Comparison of ENCODE assay signal across 1 cellular context in the genomic region with DNA sequence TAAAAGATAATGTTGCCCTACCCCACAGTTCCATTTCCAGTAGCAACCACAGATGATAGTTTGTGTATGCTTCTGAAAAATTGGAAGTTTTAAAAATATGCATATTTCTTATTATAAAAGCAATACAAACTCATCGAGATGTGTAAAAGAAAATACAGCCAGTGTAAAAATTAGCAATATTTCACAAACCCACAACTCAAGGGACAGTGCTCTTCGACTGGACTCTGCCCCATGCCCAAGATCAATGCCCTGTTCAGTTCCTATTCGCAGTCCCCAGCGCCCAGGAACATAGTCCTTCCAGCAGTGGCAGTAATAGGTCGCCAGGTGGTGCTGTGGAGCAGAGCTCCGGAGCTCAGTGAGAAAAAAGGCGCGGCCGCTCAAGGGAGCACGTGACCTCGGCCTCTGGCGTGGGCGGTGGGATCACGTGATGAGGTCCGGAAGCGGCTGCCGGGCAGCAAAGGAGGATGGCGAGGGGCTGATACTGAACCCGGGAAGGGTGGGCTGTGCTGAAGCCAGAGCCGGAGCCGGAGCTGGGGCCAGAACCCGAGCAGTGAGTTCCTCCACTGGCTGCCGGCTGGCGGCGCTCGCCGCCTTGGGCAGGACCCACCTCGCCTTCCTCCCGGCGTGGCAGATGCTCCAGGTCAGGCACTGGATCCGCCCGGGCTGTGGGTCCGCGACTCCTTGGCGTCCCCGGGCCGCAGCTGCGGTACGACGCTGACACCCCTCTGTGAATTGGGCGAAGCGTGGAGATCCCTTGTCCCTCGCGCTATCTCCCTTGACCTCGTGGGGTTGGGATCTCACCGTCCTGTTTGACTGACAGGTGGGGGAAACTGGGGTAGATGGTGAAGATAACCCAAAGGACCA.
A peak's percentile ranks its signal among the peaks of the same experiment; 100 is the strongest.
TF ChIP-seq lines count a peak whose summit lies in the region.

A gene (plus strand): TSS at position 430 of the 864 bp plus-strand sequence. CDS start 11,190 bp downstream, outside the sequence.

TF ChIP-seq in HepG2, 621 proteins besides CTCF, POLR2A, EP300 and RAD21 (continued from another document and continues in another):
- peak; percentile 55; the same call in 1 of the 2 replicates for TF ChIP-seq ZBTB7B (CRISPR knock-in tag; IDR thresholded peaks at IDR 0.05)
- 0 out of 2 replicates have a peak, but pooled peaks have one; percentile 63 for TF ChIP-seq MZF1 (CRISPR knock-in tag; IDR thresholded peaks at IDR 0.05; ENCODE audit: borderline replicate concordance)
- TF ChIP-seq YEATS4 (CRISPR knock-in tag; IDR thresholded peaks at IDR 0.05; ENCODE audit: borderline replicate concordance) = peak; percentile 68; the same call in 1 of the 2 replicates
- TF ChIP-seq, protein P1, sequence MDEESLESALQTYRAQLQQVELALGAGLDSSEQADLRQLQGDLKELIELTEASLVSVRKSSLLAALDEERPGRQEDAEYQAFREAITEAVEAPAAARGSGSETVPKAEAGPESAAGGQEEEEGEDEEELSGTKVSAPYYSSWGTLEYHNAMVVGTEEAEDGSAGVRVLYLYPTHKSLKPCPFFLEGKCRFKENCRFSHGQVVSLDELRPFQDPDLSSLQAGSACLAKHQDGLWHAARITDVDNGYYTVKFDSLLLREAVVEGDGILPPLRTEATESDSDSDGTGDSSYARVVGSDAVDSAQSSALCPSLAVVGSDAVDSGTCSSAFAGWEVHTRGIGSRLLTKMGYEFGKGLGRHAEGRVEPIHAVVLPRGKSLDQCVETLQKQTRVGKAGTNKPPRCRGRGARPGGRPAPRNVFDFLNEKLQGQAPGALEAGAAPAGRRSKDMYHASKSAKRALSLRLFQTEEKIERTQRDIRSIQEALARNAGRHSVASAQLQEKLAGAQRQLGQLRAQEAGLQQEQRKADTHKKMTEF (CRISPR knock-in tag; IDR thresholded peaks at IDR 0.05) = peak; percentile 94
- TF ChIP-seq, protein P2, sequence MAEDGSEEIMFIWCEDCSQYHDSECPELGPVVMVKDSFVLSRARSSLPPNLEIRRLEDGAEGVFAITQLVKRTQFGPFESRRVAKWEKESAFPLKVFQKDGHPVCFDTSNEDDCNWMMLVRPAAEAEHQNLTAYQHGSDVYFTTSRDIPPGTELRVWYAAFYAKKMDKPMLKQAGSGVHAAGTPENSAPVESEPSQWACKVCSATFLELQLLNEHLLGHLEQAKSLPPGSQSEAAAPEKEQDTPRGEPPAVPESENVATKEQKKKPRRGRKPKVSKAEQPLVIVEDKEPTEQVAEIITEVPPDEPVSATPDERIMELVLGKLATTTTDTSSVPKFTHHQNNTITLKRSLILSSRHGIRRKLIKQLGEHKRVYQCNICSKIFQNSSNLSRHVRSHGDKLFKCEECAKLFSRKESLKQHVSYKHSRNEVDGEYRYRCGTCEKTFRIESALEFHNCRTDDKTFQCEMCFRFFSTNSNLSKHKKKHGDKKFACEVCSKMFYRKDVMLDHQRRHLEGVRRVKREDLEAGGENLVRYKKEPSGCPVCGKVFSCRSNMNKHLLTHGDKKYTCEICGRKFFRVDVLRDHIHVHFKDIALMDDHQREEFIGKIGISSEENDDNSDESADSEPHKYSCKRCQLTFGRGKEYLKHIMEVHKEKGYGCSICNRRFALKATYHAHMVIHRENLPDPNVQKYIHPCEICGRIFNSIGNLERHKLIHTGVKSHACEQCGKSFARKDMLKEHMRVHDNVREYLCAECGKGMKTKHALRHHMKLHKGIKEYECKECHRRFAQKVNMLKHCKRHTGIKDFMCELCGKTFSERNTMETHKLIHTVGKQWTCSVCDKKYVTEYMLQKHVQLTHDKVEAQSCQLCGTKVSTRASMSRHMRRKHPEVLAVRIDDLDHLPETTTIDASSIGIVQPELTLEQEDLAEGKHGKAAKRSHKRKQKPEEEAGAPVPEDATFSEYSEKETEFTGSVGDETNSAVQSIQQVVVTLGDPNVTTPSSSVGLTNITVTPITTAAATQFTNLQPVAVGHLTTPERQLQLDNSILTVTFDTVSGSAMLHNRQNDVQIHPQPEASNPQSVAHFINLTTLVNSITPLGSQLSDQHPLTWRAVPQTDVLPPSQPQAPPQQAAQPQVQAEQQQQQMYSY (CRISPR knock-in tag; IDR thresholded peaks at IDR 0.05) = peak; percentile 61; the same call in 1 of the 2 replicates
- no peak for TF ChIP-seq MBD4 (IDR thresholded peaks at IDR 0.05; ENCODE audit: borderline replicate concordance, low read length)
- TF ChIP-seq ZC3H13 (CRISPR knock-in tag; IDR thresholded peaks at IDR 0.05) = no peak; the same call in 1 of the 2 replicates
- TF ChIP-seq ZNF12 (CRISPR knock-in tag; IDR thresholded peaks at IDR 0.05) = no peak
- peak; percentile 91 for TF ChIP-seq ZNF619 (CRISPR knock-in tag; IDR thresholded peaks at IDR 0.05)
- peak; percentile 70; the same call in 1 of the 2 replicates for TF ChIP-seq HDAC1 (CRISPR knock-in tag; IDR thresholded peaks at IDR 0.05)
- TF ChIP-seq, protein P3, sequence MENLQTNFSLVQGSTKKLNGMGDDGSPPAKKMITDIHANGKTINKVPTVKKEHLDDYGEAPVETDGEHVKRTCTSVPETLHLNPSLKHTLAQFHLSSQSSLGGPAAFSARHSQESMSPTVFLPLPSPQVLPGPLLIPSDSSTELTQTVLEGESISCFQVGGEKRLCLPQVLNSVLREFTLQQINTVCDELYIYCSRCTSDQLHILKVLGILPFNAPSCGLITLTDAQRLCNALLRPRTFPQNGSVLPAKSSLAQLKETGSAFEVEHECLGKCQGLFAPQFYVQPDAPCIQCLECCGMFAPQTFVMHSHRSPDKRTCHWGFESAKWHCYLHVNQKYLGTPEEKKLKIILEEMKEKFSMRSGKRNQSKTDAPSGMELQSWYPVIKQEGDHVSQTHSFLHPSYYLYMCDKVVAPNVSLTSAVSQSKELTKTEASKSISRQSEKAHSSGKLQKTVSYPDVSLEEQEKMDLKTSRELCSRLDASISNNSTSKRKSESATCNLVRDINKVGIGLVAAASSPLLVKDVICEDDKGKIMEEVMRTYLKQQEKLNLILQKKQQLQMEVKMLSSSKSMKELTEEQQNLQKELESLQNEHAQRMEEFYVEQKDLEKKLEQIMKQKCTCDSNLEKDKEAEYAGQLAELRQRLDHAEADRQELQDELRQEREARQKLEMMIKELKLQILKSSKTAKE (CRISPR knock-in tag; IDR thresholded peaks at IDR 0.05; ENCODE audit: borderline replicate concordance) = peak; percentile 48; the same call in 1 of the 2 replicates
- no peak; the same call in 1 of the 2 replicates for TF ChIP-seq ZNF557 (CRISPR knock-in tag; IDR thresholded peaks at IDR 0.05)
- TF ChIP-seq TOE1 (CRISPR knock-in tag; IDR thresholded peaks at IDR 0.05) = peak; percentile 36; the same call in 1 of the 2 replicates
- peak; percentile 93 for TF ChIP-seq KAT8 (CRISPR knock-in tag; IDR thresholded peaks at IDR 0.05)
- no peak for TF ChIP-seq MAFK (conservative IDR thresholded peaks at IDR 0.05 in 1 of 2, IDR thresholded peaks at IDR 0.05 in 1 of 2; ENCODE audit: low read length in 2 of 2)
- TF ChIP-seq SRSF9 (IDR thresholded peaks at IDR 0.05; ENCODE audit: borderline replicate concordance, insufficient read depth, low read depth, low read length, poor library complexity, severe bottlenecking) = no peak
- TF ChIP-seq ZNF75D (CRISPR knock-in tag; IDR thresholded peaks at IDR 0.05; ENCODE audit: borderline replicate concordance) = no peak
- peak; percentile 58 for TF ChIP-seq FOXA3 (CRISPR knock-in tag; IDR thresholded peaks at IDR 0.05)
- no peak for TF ChIP-seq KDM1A (CRISPR knock-in tag; IDR thresholded peaks at IDR 0.05)
- TF ChIP-seq RBFOX2 (IDR thresholded peaks at IDR 0.05; ENCODE audit: low read depth, low read length) = peak; percentile 75
- TF ChIP-seq ZNF891 (CRISPR knock-in tag; IDR thresholded peaks at IDR 0.05) = peak; percentile 74; the same call in 1 of the 2 replicates
- peak; percentile 58; the same call in 1 of the 2 replicates for TF ChIP-seq SIN3A (IDR thresholded peaks at IDR 0.05; ENCODE audit: borderline replicate concordance, low read depth, low read length)
- TF ChIP-seq MTA3 (CRISPR knock-in tag; IDR thresholded peaks at IDR 0.05) = no peak
- no peak for TF ChIP-seq ARID2 (CRISPR knock-in tag; IDR thresholded peaks at IDR 0.05; ENCODE audit: borderline replicate concordance)
- no peak for TF ChIP-seq ZNF180 (CRISPR knock-in tag; IDR thresholded peaks at IDR 0.05; ENCODE audit: borderline replicate concordance, low read depth)
- no peak for TF ChIP-seq MED13 (CRISPR knock-in tag; IDR thresholded peaks at IDR 0.05)
- peak; percentile 78 for TF ChIP-seq RXRB (CRISPR knock-in tag; IDR thresholded peaks at IDR 0.05; ENCODE audit: borderline replicate concordance)
- TF ChIP-seq ZNF629 (CRISPR knock-in tag; conservative IDR thresholded peaks at IDR 0.05) = no peak
- TF ChIP-seq KAT7 (CRISPR knock-in tag; IDR thresholded peaks at IDR 0.05; ENCODE audit: borderline replicate concordance) = peak; percentile 82; the same call in 1 of the 2 replicates
- TF ChIP-seq ZFP36L1 (CRISPR knock-in tag; IDR thresholded peaks at IDR 0.05) = peak; percentile 83; the same call in 1 of the 2 replicates
- no peak for TF ChIP-seq MATR3 (CRISPR knock-in tag; IDR thresholded peaks at IDR 0.05)
- TF ChIP-seq, protein P4, sequence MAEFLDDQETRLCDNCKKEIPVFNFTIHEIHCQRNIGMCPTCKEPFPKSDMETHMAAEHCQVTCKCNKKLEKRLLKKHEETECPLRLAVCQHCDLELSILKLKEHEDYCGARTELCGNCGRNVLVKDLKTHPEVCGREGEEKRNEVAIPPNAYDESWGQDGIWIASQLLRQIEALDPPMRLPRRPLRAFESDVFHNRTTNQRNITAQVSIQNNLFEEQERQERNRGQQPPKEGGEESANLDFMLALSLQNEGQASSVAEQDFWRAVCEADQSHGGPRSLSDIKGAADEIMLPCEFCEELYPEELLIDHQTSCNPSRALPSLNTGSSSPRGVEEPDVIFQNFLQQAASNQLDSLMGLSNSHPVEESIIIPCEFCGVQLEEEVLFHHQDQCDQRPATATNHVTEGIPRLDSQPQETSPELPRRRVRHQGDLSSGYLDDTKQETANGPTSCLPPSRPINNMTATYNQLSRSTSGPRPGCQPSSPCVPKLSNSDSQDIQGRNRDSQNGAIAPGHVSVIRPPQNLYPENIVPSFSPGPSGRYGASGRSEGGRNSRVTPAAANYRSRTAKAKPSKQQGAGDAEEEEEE (CRISPR knock-in tag; IDR thresholded peaks at IDR 0.05; ENCODE audit: borderline replicate concordance) = no peak
- TF ChIP-seq, protein P5, sequence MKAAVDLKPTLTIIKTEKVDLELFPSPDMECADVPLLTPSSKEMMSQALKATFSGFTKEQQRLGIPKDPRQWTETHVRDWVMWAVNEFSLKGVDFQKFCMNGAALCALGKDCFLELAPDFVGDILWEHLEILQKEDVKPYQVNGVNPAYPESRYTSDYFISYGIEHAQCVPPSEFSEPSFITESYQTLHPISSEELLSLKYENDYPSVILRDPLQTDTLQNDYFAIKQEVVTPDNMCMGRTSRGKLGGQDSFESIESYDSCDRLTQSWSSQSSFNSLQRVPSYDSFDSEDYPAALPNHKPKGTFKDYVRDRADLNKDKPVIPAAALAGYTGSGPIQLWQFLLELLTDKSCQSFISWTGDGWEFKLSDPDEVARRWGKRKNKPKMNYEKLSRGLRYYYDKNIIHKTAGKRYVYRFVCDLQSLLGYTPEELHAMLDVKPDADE (CRISPR knock-in tag; IDR thresholded peaks at IDR 0.05) = no peak
- TF ChIP-seq ZNF749 (CRISPR knock-in tag; IDR thresholded peaks at IDR 0.05; ENCODE audit: borderline replicate concordance) = 0 out of 2 replicates have a peak, but pooled peaks have one; percentile 80
- TF ChIP-seq, protein P6, sequence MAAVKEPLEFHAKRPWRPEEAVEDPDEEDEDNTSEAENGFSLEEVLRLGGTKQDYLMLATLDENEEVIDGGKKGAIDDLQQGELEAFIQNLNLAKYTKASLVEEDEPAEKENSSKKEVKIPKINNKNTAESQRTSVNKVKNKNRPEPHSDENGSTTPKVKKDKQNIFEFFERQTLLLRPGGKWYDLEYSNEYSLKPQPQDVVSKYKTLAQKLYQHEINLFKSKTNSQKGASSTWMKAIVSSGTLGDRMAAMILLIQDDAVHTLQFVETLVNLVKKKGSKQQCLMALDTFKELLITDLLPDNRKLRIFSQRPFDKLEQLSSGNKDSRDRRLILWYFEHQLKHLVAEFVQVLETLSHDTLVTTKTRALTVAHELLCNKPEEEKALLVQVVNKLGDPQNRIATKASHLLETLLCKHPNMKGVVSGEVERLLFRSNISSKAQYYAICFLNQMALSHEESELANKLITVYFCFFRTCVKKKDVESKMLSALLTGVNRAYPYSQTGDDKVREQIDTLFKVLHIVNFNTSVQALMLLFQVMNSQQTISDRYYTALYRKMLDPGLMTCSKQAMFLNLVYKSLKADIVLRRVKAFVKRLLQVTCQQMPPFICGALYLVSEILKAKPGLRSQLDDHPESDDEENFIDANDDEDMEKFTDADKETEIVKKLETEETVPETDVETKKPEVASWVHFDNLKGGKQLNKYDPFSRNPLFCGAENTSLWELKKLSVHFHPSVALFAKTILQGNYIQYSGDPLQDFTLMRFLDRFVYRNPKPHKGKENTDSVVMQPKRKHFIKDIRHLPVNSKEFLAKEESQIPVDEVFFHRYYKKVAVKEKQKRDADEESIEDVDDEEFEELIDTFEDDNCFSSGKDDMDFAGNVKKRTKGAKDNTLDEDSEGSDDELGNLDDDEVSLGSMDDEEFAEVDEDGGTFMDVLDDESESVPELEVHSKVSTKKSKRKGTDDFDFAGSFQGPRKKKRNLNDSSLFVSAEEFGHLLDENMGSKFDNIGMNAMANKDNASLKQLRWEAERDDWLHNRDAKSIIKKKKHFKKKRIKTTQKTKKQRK (IDR thresholded peaks at IDR 0.05; ENCODE audit: low read length) = no peak
- no peak for TF ChIP-seq ZNF775 (CRISPR knock-in tag; IDR thresholded peaks at IDR 0.05; ENCODE audit: borderline replicate concordance)
- TF ChIP-seq ZNF292 (CRISPR knock-in tag; IDR thresholded peaks at IDR 0.05; ENCODE audit: borderline replicate concordance, low read depth) = peak; percentile 75; the same call in 1 of the 2 replicates
- no peak for TF ChIP-seq ATRX (CRISPR knock-in tag; IDR thresholded peaks at IDR 0.05; ENCODE audit: borderline replicate concordance)
- no peak for TF ChIP-seq FOXM1 (CRISPR knock-in tag; IDR thresholded peaks at IDR 0.05)
- TF ChIP-seq, protein P7, sequence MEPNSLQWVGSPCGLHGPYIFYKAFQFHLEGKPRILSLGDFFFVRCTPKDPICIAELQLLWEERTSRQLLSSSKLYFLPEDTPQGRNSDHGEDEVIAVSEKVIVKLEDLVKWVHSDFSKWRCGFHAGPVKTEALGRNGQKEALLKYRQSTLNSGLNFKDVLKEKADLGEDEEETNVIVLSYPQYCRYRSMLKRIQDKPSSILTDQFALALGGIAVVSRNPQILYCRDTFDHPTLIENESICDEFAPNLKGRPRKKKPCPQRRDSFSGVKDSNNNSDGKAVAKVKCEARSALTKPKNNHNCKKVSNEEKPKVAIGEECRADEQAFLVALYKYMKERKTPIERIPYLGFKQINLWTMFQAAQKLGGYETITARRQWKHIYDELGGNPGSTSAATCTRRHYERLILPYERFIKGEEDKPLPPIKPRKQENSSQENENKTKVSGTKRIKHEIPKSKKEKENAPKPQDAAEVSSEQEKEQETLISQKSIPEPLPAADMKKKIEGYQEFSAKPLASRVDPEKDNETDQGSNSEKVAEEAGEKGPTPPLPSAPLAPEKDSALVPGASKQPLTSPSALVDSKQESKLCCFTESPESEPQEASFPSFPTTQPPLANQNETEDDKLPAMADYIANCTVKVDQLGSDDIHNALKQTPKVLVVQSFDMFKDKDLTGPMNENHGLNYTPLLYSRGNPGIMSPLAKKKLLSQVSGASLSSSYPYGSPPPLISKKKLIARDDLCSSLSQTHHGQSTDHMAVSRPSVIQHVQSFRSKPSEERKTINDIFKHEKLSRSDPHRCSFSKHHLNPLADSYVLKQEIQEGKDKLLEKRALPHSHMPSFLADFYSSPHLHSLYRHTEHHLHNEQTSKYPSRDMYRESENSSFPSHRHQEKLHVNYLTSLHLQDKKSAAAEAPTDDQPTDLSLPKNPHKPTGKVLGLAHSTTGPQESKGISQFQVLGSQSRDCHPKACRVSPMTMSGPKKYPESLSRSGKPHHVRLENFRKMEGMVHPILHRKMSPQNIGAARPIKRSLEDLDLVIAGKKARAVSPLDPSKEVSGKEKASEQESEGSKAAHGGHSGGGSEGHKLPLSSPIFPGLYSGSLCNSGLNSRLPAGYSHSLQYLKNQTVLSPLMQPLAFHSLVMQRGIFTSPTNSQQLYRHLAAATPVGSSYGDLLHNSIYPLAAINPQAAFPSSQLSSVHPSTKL (CRISPR knock-in tag; IDR thresholded peaks at IDR 0.05) = peak; percentile 84
- TF ChIP-seq ZNF282 (IDR thresholded peaks at IDR 0.05; ENCODE audit: partially characterized antibody) = no peak
